In the genomic region with DNA sequence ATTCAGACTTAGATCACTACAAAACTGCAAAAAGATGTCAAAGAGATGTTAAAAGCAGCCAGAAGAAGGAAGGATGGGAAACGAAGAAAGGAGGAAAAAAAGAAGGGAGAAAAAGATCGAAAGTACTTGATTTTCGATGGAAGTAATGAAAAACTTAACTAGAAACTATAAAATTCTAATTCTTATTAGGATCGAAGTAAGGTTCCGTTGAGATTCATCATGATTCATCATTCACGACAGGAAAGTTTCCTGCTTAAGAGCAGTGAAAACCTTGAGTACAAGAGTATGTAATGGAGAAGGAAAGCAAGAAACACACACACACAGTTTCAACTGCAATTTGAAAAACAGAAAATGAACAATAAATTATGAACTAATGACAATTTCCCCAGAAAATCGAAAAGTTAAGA, we compare ENCODE assay signal across 10 cellular contexts. TPM values are rescaled to one million over a fixed set of nuclear protein-coding genes. Genes with fewer than 3 reads are reported as not detected.
DNase-seq lines count a peak whose midpoint lies in the region; ATAC-seq, FAIRE-seq and TF ChIP-seq lines count a peak whose summit lies in the region.
"Had no signal": no experiment of that assay in that cellular context is flagged by ENCODE, and none has a peak within 500 bp of the region (broad histone marks: within the 10 kb centered on the region; RNA-seq: fewer than 3 reads in every experiment).

No MANE protein-coding gene starts in this region.

- H3K9me3 Mint-ChIP-seq in effector memory CD8-positive, alpha-beta T cell = no peaks in the 10 kb centered on the region
- H3K9me3 Mint-ChIP-seq in progenitor cell of endocrine pancreas (ENCODE audit: low read depth) = no peaks in the 10 kb centered on the region

- H3K4me3 Mint-ChIP-seq in effector memory CD8-positive, alpha-beta T cell = peak overlapping the region; percentile 92 to 95
- peak overlapping the region; percentile 90 for H3K4me3 Mint-ChIP-seq in progenitor cell of endocrine pancreas (ENCODE audit: low read depth)

- peaks cover 20% of the 10 kb centered on the region for H3K36me3 ChIP-seq in OCI-LY1 (ENCODE audit: insufficient read depth, low read length)

- no peak for TF ChIP-seq POLR2A in GM12892 (IDR thresholded peaks at IDR 0.05; ENCODE audit: low read depth, low read length)

- no peak overlapping the region for H3K27ac ChIP-seq in OCI-LY1 (ENCODE audit: low read depth, low read length, poor library complexity, severe bottlenecking)

- TF ChIP-seq CTCF in GM12865 (IDR thresholded peaks at IDR 0.05; ENCODE audit: insufficient read depth, low read depth, low read length, missing control alignments) (no peak), OCI-LY1 (IDR thresholded peaks at IDR 0.05; ENCODE audit: low read length) (no peak), progenitor cell of endocrine pancreas (IDR thresholded peaks at IDR 0.05; ENCODE audit: unreplicated experiment) (no peak)

- no peaks in the 10 kb centered on the region for H3K27me3 ChIP-seq in OCI-LY1 (ENCODE audit: insufficient read depth, low read length)

- peaks cover 17 to 22% of the 10 kb centered on the region in 2 donors for H3K27me3 Mint-ChIP-seq in effector memory CD8-positive, alpha-beta T cell
- no peaks in the 10 kb centered on the region for H3K27me3 Mint-ChIP-seq in progenitor cell of endocrine pancreas

- DNase-seq in GM12865 (ENCODE audit: low read depth) (no peak), progenitor cell of endocrine pancreas (ENCODE audit: low spot score, unreplicated experiment) (no peak), NOMO-1 treated with dmso at 0.1 percent for 144 hours (lab: John Stamatoyannopoulos, UW; ENCODE audit: unreplicated experiment) (no peak), GM12892 (ENCODE audit: insufficient read length) (no peak), GOT3 (lab: John Stamatoyannopoulos, UW) (no peak)
- no peak for DNase-seq in effector memory CD8-positive, alpha-beta T cell
- DNase-seq in stimulated activated CD4-positive, alpha-beta T cell treated with anti-CD3 and anti-CD28 coated beads, Interleukin-2, amount 100 ng/mL, for 48 hours = no peak
- DNase-seq: left ventricle myocardium superior, MV-4-11 had no signal

- H2AFZ ChIP-seq in OCI-LY1 (ENCODE audit: low read length) = peak overlapping the region; percentile 93

- H3F3A ChIP-seq in OCI-LY1 (ENCODE audit: insufficient read depth, low read length) = no peaks in the 10 kb centered on the region

- H3K4me2 ChIP-seq in OCI-LY1 (ENCODE audit: low read length) = peak overlapping the region; percentile 75

- H3K9me3 ChIP-seq in OCI-LY1 (ENCODE audit: low read length) = no peaks in the 10 kb centered on the region

- no peak for ATAC-seq in effector memory CD8-positive, alpha-beta T cell (replicated peaks)
- ATAC-seq: left ventricle myocardium superior had no signal

- peaks cover 25% of the 10 kb centered on the region for H3K79me2 ChIP-seq in OCI-LY1 (ENCODE audit: insufficient read depth, low read length)

- H3K4me1 Mint-ChIP-seq in effector memory CD8-positive, alpha-beta T cell (ENCODE audit: low read depth in 2 of 2) = peaks cover 10 to 12% of the 10 kb centered on the region in 2 donors
- H3K4me1 Mint-ChIP-seq in progenitor cell of endocrine pancreas (ENCODE audit: low read depth) = peaks cover 31% of the 10 kb centered on the region

- H3K4me3 ChIP-seq in GM12865 (ENCODE audit: low read depth, low read length) (peak overlapping the region; percentile 92), OCI-LY1 (ENCODE audit: low read depth, low read length, poor library complexity, severe bottlenecking) (peak overlapping the region; percentile 73)

- peak overlapping the region; percentile 70 for H3K9ac ChIP-seq in OCI-LY1 (ENCODE audit: low read length)

- peak overlapping the region; percentile 99 to 100 for H3K27ac Mint-ChIP-seq in effector memory CD8-positive, alpha-beta T cell
- H3K27ac Mint-ChIP-seq in progenitor cell of endocrine pancreas = peak overlapping the region; percentile 100

- peaks cover 34% of the 10 kb centered on the region for H3K36me3 Mint-ChIP-seq in effector memory CD8-positive, alpha-beta T cell (ENCODE audit: insufficient read depth)
- peaks cover 2% of the 10 kb centered on the region for H3K36me3 Mint-ChIP-seq in progenitor cell of endocrine pancreas (ENCODE audit: insufficient read depth)

- no peak for FAIRE-seq in GM12892 (lab: Jason Lieb, UNC)

- no peaks in the 10 kb centered on the region for H4K20me1 ChIP-seq in OCI-LY1 (ENCODE audit: insufficient read depth, low read length)

- peaks cover 28% of the 10 kb centered on the region for H3K4me1 ChIP-seq in OCI-LY1 (ENCODE audit: insufficient read depth, low read length, severe bottlenecking)

- no peaks in the 10 kb centered on the region for H3K9me2 ChIP-seq in OCI-LY1 (ENCODE audit: low read depth, low read length)

RNA-seq across cellular contexts. Expression of gene ING3, which starts 1.2 kb away (rescaled TPM):
- total RNA-seq in progenitor cell of endocrine pancreas = 27.4 and 28.3 TPM in 2 replicates
- 18.9 TPM for polyA plus RNA-seq in GM12892 (2012; ENCODE audit: missing spikeins)

RNA-seq across cellular contexts. Expression of gene CPED1, which starts 39.1 kb away (rescaled TPM):
- total RNA-seq in progenitor cell of endocrine pancreas = 0.80 and 1.1 TPM in 2 replicates
- 0.53 TPM for polyA plus RNA-seq in GM12892 (2012; ENCODE audit: missing spikeins)
